ENCODE assay signal across 11 cellular contexts in the genomic region with DNA sequence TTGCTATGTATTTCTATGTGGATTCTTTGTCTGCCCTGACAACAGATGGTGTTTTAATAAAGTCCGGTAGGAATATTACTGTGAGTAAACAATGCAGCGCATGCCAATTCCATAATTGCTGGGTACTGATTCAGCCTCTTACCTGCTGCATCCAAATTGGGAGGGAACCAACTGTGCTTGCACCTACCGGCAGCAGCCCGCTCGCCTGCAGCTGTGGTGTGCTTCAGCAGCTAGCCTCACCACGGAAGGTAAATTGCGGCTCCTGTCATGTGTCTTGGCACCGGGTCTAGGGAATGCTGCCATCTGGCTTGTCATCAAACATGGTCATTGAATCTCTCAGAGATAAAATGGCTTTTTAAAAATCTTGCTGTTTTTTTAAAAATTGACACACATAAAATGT.
A peak's percentile ranks its signal among the peaks of the same experiment; 100 is the strongest.
DNase-seq lines count a peak whose midpoint lies in the region; TF ChIP-seq lines count a peak whose summit lies in the region.
"Had no signal": no experiment of that assay in that cellular context is flagged by ENCODE, and none has a peak within 500 bp of the region (broad histone marks: within the 10 kb centered on the region; RNA-seq: fewer than 3 reads in every experiment).

No MANE protein-coding gene starts in this region.

- no peaks in the 10 kb centered on the region for H3K27me3 ChIP-seq in endocrine pancreas (ENCODE audit: control insufficient read depth, insufficient read depth, low read length)
- no peaks in the 10 kb centered on the region for H3K27me3 ChIP-seq in transverse colon
- H3K27me3 ChIP-seq: heart right ventricle had no signal

- DNase-seq in DMS53 (lab: John Stamatoyannopoulos, UW) (peak; percentile 56), DMS53 treated with DMSO at 0.1 percent for 48 hours (lab: John Stamatoyannopoulos, UW; ENCODE audit: unreplicated experiment) (no peak), NCI-H748 treated with DMSO at 0.1 percent for 48 hours (lab: John Stamatoyannopoulos, UW) (peak; percentile 85), transverse colon (peak; percentile 10), HT-29 (ENCODE audit: low spot score) (no peak), glutamatergic neuron (no peak), HUDEP-2 (lab: John Stamatoyannopoulos, UW; ENCODE audit: unreplicated experiment in 76 of 76) (no peak)
- DNase-seq: 8988T; activated CD4-positive, alpha-beta memory T cell treated with anti-CD3 and anti-CD28 coated beads for 36 hours; heart right ventricle had no signal

- TF ChIP-seq POLR2A in transverse colon (IDR thresholded peaks at IDR 0.05), result no peak

- no peaks in the 10 kb centered on the region for H3K4me1 Mint-ChIP-seq in glutamatergic neuron (ENCODE audit: low read depth, unreplicated experiment)

- no peak overlapping the region for H3K27ac Mint-ChIP-seq in glutamatergic neuron (ENCODE audit: unreplicated experiment)
- H3K27ac Mint-ChIP-seq: activated CD4-positive, alpha-beta memory T cell treated with anti-CD3 and anti-CD28 coated beads for 36 hours had no signal

- no peak overlapping the region for H3K9ac ChIP-seq in endocrine pancreas (ENCODE audit: control insufficient read depth, insufficient read depth, low read length)

- in situ Hi-C loops in transverse colon (cut with MboI; ENCODE audit: low pct_ligation_motif_present in 1 of 4, low pct_unique_long_range_greater_than_20kb in 1 of 4, low sequenced_read_pairs in 3 of 4), result no loop called here

- intact Hi-C loops in transverse colon (cut with DNase I; ENCODE audit: low total_unique reads), result no loop called here

- H3K36me3 ChIP-seq in endocrine pancreas (ENCODE audit: control insufficient read depth, insufficient read depth, low read length), result no peaks in the 10 kb centered on the region
- no peaks in the 10 kb centered on the region for H3K36me3 ChIP-seq in transverse colon
- H3K36me3 ChIP-seq: heart right ventricle had no signal

- no peak for TF ChIP-seq CTCF in transverse colon (IDR thresholded peaks at IDR 0.05)
- no peak for TF ChIP-seq CTCF in glutamatergic neuron (IDR thresholded peaks at IDR 0.05; ENCODE audit: partially characterized antibody, unreplicated experiment)

- no peaks in the 10 kb centered on the region for H3K9me3 Mint-ChIP-seq in glutamatergic neuron (ENCODE audit: unreplicated experiment)

- H3K27ac ChIP-seq in transverse colon, result no peak overlapping the region
- H3K27ac ChIP-seq: heart right ventricle had no signal

- WGBS in transverse colon (ENCODE audit: low coverage in 1 of 2), 2 donors, result 32 to 58% methylated on average over 6 to 8 of the region's 8 CpGs

- H3K27me3 Mint-ChIP-seq in glutamatergic neuron (ENCODE audit: unreplicated experiment), result no peaks in the 10 kb centered on the region
- H3K27me3 Mint-ChIP-seq: activated CD4-positive, alpha-beta memory T cell treated with anti-CD3 and anti-CD28 coated beads for 36 hours had no signal

- H3K9me3 ChIP-seq in endocrine pancreas (ENCODE audit: control insufficient read depth, low read length) (no peaks in the 10 kb centered on the region), transverse colon (no peaks in the 10 kb centered on the region)

- no peaks in the 10 kb centered on the region for H3K36me3 Mint-ChIP-seq in glutamatergic neuron (ENCODE audit: unreplicated experiment)
- H3K36me3 Mint-ChIP-seq: activated CD4-positive, alpha-beta memory T cell treated with anti-CD3 and anti-CD28 coated beads for 36 hours had no signal

- H3K4me1 ChIP-seq in endocrine pancreas (ENCODE audit: control insufficient read depth, insufficient read depth, low read length) (peaks cover 7% of the 10 kb centered on the region), transverse colon (peaks cover 0 to 12% (median 5%) of the 10 kb centered on the region in 4 donors)

- H3K4me3 Mint-ChIP-seq in glutamatergic neuron (ENCODE audit: unreplicated experiment), result no peak overlapping the region
- H3K4me3 Mint-ChIP-seq: activated CD4-positive, alpha-beta memory T cell treated with anti-CD3 and anti-CD28 coated beads for 36 hours had no signal

- peak overlapping the region; percentile 71 for H3K4me3 ChIP-seq in endocrine pancreas (ENCODE audit: control insufficient read depth, insufficient read depth, low read length)
- no peak overlapping the region for H3K4me3 ChIP-seq in transverse colon
- H3K4me3 ChIP-seq: heart right ventricle had no signal

- no peak for TF ChIP-seq EP300 in transverse colon (IDR thresholded peaks at IDR 0.05; ENCODE audit: low read depth)

Comparison
In these comparisons a context has a peak if more than half of its experiments do, and no peak if none do; other contexts are left out.
1. DNase-seq: peak in DMS53 (single experiment), NCI-H748 treated with DMSO at 0.1 percent for 48 hours (single experiment) and transverse colon (single experiment); none in DMS53 treated with DMSO at 0.1 percent for 48 hours (single experiment), HT-29 (single experiment), glutamatergic neuron (single experiment) and HUDEP-2 (0 of 76).